Comparison of ENCODE assay signal across 9 cellular contexts in genomic region chr2:225002656-225003045, GRCh38. TPM values are rescaled to one million over a fixed set of nuclear protein-coding genes. Genes with fewer than 3 reads are reported as not detected.
A peak's percentile ranks its signal among the peaks of the same experiment; 100 is the strongest.
DNase-seq lines count a peak whose midpoint lies in the region; ATAC-seq and TF ChIP-seq lines count a peak whose summit lies in the region.
"Had no signal": no experiment of that assay in that cellular context is flagged by ENCODE, and none has a peak within 500 bp of the region (broad histone marks: within the 10 kb centered on the region; RNA-seq: fewer than 3 reads in every experiment).

No MANE protein-coding gene starts in this region.

- H3K4me1 Mint-ChIP-seq in activated CD8-positive, alpha-beta T cell treated with anti-CD3 and anti-CD28 coated beads for 36 hours (ENCODE audit: low read depth) = peaks cover 85% of the 10 kb centered on the region

- H3K27me3 Mint-ChIP-seq in activated CD8-positive, alpha-beta T cell treated with anti-CD3 and anti-CD28 coated beads for 36 hours = no peaks in the 10 kb centered on the region

- no peak overlapping the region for H3K4me2 ChIP-seq in osteoblast (ENCODE audit: insufficient read depth, low read length)
- H3K4me2 ChIP-seq: KMS-11 had no signal

- ATAC-seq in GM19395 (IDR thresholded peaks at IDR 0.05; ENCODE audit: unreplicated experiment) (peak; percentile 92), HG03342 (IDR thresholded peaks at IDR 0.05; ENCODE audit: unreplicated experiment) (peak; percentile 78)
- peak; percentile 67 for ATAC-seq in activated CD8-positive, alpha-beta T cell treated with anti-CD3 and anti-CD28 coated beads for 36 hours

- peak overlapping the region; percentile 74 for H3K27ac ChIP-seq in osteoblast (ENCODE audit: low read depth, low read length)
- H3K27ac ChIP-seq: KMS-11 had no signal

- H3K4me3 Mint-ChIP-seq in activated CD8-positive, alpha-beta T cell treated with anti-CD3 and anti-CD28 coated beads for 36 hours = no peak overlapping the region

- CTCF ChIA-PET in GM10248 (lab: Yijun Ruan, JAX) = interaction anchor here (0.6 to 7.5 kb wide), 37 partner anchors 10 to 694 kb away, joined by 3 to 113 read pairs (median 5); no protein-coding TSS in a partner anchor
- CTCF ChIA-PET in activated CD8-positive, alpha-beta T cell treated with anti-CD3 and anti-CD28 coated beads for 36 hours (lab: Charles Lee) = interaction anchor here (0.6 to 4.7 kb wide), 36 partner anchors 9 to 658 kb away, joined by 3 to 54 read pairs (median 5); partner anchors contain the start of gene DOCK10

- no peaks in the 10 kb centered on the region for H3K9me3 Mint-ChIP-seq in activated CD8-positive, alpha-beta T cell treated with anti-CD3 and anti-CD28 coated beads for 36 hours

- H3K36me3 ChIP-seq in osteoblast (ENCODE audit: insufficient read depth, low read length) = peaks cover 8% of the 10 kb centered on the region

- H3K4me1 ChIP-seq in osteoblast (ENCODE audit: insufficient read depth, low read length) = peaks cover 25% of the 10 kb centered on the region

- peak; percentile 24 for TF ChIP-seq CTCF in GM10248 (IDR thresholded peaks at IDR 0.05; ENCODE audit: control extremely low read depth, extremely low read depth, low read depth, missing control alignments)
- TF ChIP-seq CTCF in activated CD8-positive, alpha-beta T cell treated with anti-CD3 and anti-CD28 coated beads for 36 hours (IDR thresholded peaks at IDR 0.05) = peak; percentile 33
- TF ChIP-seq CTCF in osteoblast (IDR thresholded peaks at IDR 0.05; ENCODE audit: extremely low read depth, low read depth, low read length) = no peak

- POLR2A ChIA-PET in GM10248 (lab: Yijun Ruan, JAX) = interaction anchor here (0.6 kb wide), 1 partner anchor 1852 kb away, joined by 3 read pairs; no protein-coding TSS in a partner anchor
- POLR2A ChIA-PET in activated CD8-positive, alpha-beta T cell treated with anti-CD3 and anti-CD28 coated beads for 36 hours (lab: Charles Lee) = interaction anchor here (1.4 to 3.0 kb wide), 6 partner anchors 39 to 92 kb away, joined by 3 to 14 read pairs (median 8); partner anchors contain the start of gene DOCK10

- intact Hi-C loops in activated CD8-positive, alpha-beta T cell treated with anti-CD3 and anti-CD28 coated beads for 36 hours (cut with micrococcal nuclease) = loop anchor here (2.0 to 10.0 kb wide), 4 partner anchors 55 to 208 kb away; no protein-coding TSS in a partner anchor

- no peaks in the 10 kb centered on the region for H3K27me3 ChIP-seq in osteoblast (ENCODE audit: insufficient read depth, low read length)

- DNase-seq in GM10248 (ENCODE audit: extremely low spot score) = no peak
- peak; percentile 61 for DNase-seq in activated CD8-positive, alpha-beta T cell treated with anti-CD3 and anti-CD28 coated beads for 36 hours
- DNase-seq in osteoblast (ENCODE audit: insufficient read length, low spot score, missing footprints) = no peak
- DNase-seq in mesenteric fat pad (ENCODE audit: low spot score) = no peak
- no peak for DNase-seq in SKM-1 (lab: John Stamatoyannopoulos, UW; ENCODE audit: unreplicated experiment)
- DNase-seq in stimulated activated CD4-positive, alpha-beta T cell treated with anti-CD3 and anti-CD28 coated beads, Interleukin-15, amount 100 ng/mL, for 24 hours = no peak

- H3K9me3 ChIP-seq in osteoblast (ENCODE audit: low read depth, low read length) = no peaks in the 10 kb centered on the region

- H2AFZ ChIP-seq in osteoblast (ENCODE audit: low read length) = no peak overlapping the region

- H3K4me3 ChIP-seq in osteoblast (ENCODE audit: insufficient read depth, low read length) = no peak overlapping the region

- peaks cover 44% of the 10 kb centered on the region for H3K36me3 Mint-ChIP-seq in activated CD8-positive, alpha-beta T cell treated with anti-CD3 and anti-CD28 coated beads for 36 hours (ENCODE audit: low read depth)

- H3K79me2 ChIP-seq in osteoblast (ENCODE audit: insufficient read depth, low read length) = peaks cover 98% of the 10 kb centered on the region

- H4K20me1 ChIP-seq in osteoblast (ENCODE audit: insufficient read depth, low read length) = peaks cover 7% of the 10 kb centered on the region

- H3K27ac Mint-ChIP-seq in activated CD8-positive, alpha-beta T cell treated with anti-CD3 and anti-CD28 coated beads for 36 hours = peak overlapping the region; percentile 83

RNA-seq across cellular contexts. Expression of gene DOCK10, which starts 39.6 kb away (rescaled TPM):
- total RNA-seq in activated CD8-positive, alpha-beta T cell treated with anti-CD3 and anti-CD28 coated beads for 36 hours = 100 to 1,000 TPM; 191 to 198 TPM
- total RNA-seq in osteoblast (33.3 and 38.3 TPM in 2 replicates), mesenteric fat pad (16.0 TPM)
